ENCODE assay signal across 28 cellular contexts in the genomic region with DNA sequence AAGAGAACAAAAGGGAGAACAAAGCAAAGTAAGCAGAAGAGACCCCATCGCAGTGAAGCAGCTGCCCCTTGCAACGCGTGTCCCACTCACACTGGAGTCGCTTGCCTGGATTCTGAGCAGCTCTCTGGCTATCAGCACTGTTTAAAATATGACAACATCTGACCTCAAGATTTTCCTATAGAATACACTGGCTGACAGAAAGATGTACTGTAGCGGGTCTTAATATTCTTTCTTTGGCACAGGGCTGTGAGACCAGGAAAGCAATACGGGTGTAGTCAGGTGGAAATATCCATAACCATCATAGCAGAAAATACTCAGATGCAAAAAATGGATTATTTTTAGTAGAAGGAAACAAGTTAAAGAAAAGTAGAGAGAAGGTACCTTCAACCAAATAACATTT.
"Had no signal": no experiment of that assay in that cellular context is flagged by ENCODE, and none has a peak within 500 bp of the region (broad histone marks: within the 10 kb centered on the region; RNA-seq: fewer than 3 reads in every experiment).

No MANE protein-coding gene starts in this region.

- H3K4me3 ChIP-seq: ascending aorta, breast epithelium, cardiac muscle cell, colonic mucosa, heart right ventricle had no signal

- H3K27me3 Mint-ChIP-seq: activated CD4-positive, alpha-beta memory T cell treated with anti-CD3 and anti-CD28 coated beads, Interleukin-2, amount 10 ng/mL, durations not matched to agents 7 days and 5 days; activated CD4-positive, alpha-beta T cell treated with anti-CD3 and anti-CD28 coated beads, Interleukin-2, amount 10 ng/mL, durations not matched to agents 7 days and 5 days; activated naive CD4-positive, alpha-beta T cell treated with anti-CD3 and anti-CD28 coated beads, Interleukin-2, amount 10 ng/mL, durations not matched to agents 7 days and 5 days; activated naive CD8-positive, alpha-beta T cell treated with anti-CD3 and anti-CD28 coated beads, Interleukin-2, amount 10 ng/mL, durations not matched to agents 7 days and 5 days; activated T-cell treated with anti-CD3 and anti-CD28 coated beads, Interleukin-2, amount 50 U/mL, for 24 hours had no signal

- H3K4me1 ChIP-seq: ascending aorta, breast epithelium, colonic mucosa had no signal

- H3K27ac ChIP-seq: ascending aorta, breast epithelium, cardiac muscle cell, colonic mucosa, epithelial cell of prostate, heart right ventricle, VCaP had no signal

- H3K27me3 ChIP-seq: ascending aorta, breast epithelium, cardiac muscle cell, colonic mucosa, heart right ventricle had no signal

- H3K4me3 Mint-ChIP-seq: activated CD4-positive, alpha-beta memory T cell treated with anti-CD3 and anti-CD28 coated beads, Interleukin-2, amount 10 ng/mL, durations not matched to agents 7 days and 5 days; activated CD4-positive, alpha-beta T cell treated with anti-CD3 and anti-CD28 coated beads, Interleukin-2, amount 10 ng/mL, durations not matched to agents 7 days and 5 days; activated naive CD4-positive, alpha-beta T cell treated with anti-CD3 and anti-CD28 coated beads, Interleukin-2, amount 10 ng/mL, durations not matched to agents 7 days and 5 days; activated naive CD8-positive, alpha-beta T cell treated with anti-CD3 and anti-CD28 coated beads, Interleukin-2, amount 10 ng/mL, durations not matched to agents 7 days and 5 days; activated T-cell treated with anti-CD3 and anti-CD28 coated beads, Interleukin-2, amount 50 U/mL, for 24 hours; activated T-cell treated with anti-CD3 and anti-CD28 coated beads, Interleukin-2, amount 50 U/mL, for 72 hours; brain; WTC11 had no signal

- DNase-seq: activated CD4-positive, alpha-beta memory T cell treated with anti-CD3 and anti-CD28 coated beads, Interleukin-2, amount 10 ng/mL, durations not matched to agents 7 days and 5 days; activated CD4-positive, alpha-beta T cell treated with anti-CD3 and anti-CD28 coated beads for 1 hour; activated CD4-positive, alpha-beta T cell treated with anti-CD3 and anti-CD28 coated beads for 4 hours; activated CD4-positive, alpha-beta T cell treated with anti-CD3 and anti-CD28 coated beads, Interleukin-2, amount 10 ng/mL, durations not matched to agents 7 days and 5 days; activated CD4-positive, alpha-beta T cell treated with anti-CD3 and anti-CD28 coated beads, Interleukin-2, amount 50 U/mL, for 4 hours; activated CD8-positive, alpha-beta memory T cell treated with anti-CD3 and anti-CD28 coated beads, Interleukin-2, amount 50 U/mL, for 48 hours; activated gamma-delta T cell; activated naive CD4-positive, alpha-beta T cell; activated naive CD4-positive, alpha-beta T cell treated with anti-CD3 and anti-CD28 coated beads, Interleukin-2, amount 10 ng/mL, durations not matched to agents 7 days and 5 days; activated naive CD8-positive, alpha-beta T cell treated with anti-CD3 and anti-CD28 coated beads, Interleukin-2, amount 10 ng/mL, durations not matched to agents 7 days and 5 days; activated T-cell treated with anti-CD3 and anti-CD28 coated beads for 4 hours; activated T-cell treated with anti-CD3 and anti-CD28 coated beads, Interleukin-2, amount 50 U/mL, for 24 hours; activated T-cell treated with anti-CD3 and anti-CD28 coated beads, Interleukin-2, amount 50 U/mL, for 72 hours; central memory CD4-positive, alpha-beta T cell; cerebellar nuclear complex; colonic mucosa; effector CD8-positive, alpha-beta T cell; foreskin fibroblast; heart right ventricle; T-helper 2 cell had no signal

- H3K9me3 Mint-ChIP-seq: activated CD4-positive, alpha-beta memory T cell treated with anti-CD3 and anti-CD28 coated beads, Interleukin-2, amount 10 ng/mL, durations not matched to agents 7 days and 5 days; activated CD4-positive, alpha-beta T cell treated with anti-CD3 and anti-CD28 coated beads, Interleukin-2, amount 10 ng/mL, durations not matched to agents 7 days and 5 days; activated naive CD4-positive, alpha-beta T cell treated with anti-CD3 and anti-CD28 coated beads, Interleukin-2, amount 10 ng/mL, durations not matched to agents 7 days and 5 days; activated naive CD4-positive, alpha-beta T cell treated with anti-CD3 and anti-CD28 coated beads, Interleukin-2, amount 50 U/mL, for 72 hours; activated naive CD8-positive, alpha-beta T cell treated with anti-CD3 and anti-CD28 coated beads, Interleukin-2, amount 10 ng/mL, durations not matched to agents 7 days and 5 days; activated T-cell treated with anti-CD3 and anti-CD28 coated beads, Interleukin-2, amount 50 U/mL, for 24 hours; brain; WTC11 had no signal

- H3K36me3 ChIP-seq: ascending aorta, breast epithelium, cardiac muscle cell, colonic mucosa, heart right ventricle had no signal

- H3K36me3 Mint-ChIP-seq: activated naive CD4-positive, alpha-beta T cell treated with anti-CD3 and anti-CD28 coated beads, Interleukin-2, amount 10 ng/mL, durations not matched to agents 7 days and 5 days; activated naive CD4-positive, alpha-beta T cell treated with anti-CD3 and anti-CD28 coated beads, Interleukin-2, amount 50 U/mL, for 72 hours; activated naive CD8-positive, alpha-beta T cell treated with anti-CD3 and anti-CD28 coated beads, Interleukin-2, amount 10 ng/mL, durations not matched to agents 7 days and 5 days; brain; WTC11 had no signal

- H3K4me1 Mint-ChIP-seq: activated CD4-positive, alpha-beta memory T cell treated with anti-CD3 and anti-CD28 coated beads, Interleukin-2, amount 10 ng/mL, durations not matched to agents 7 days and 5 days; activated CD4-positive, alpha-beta T cell treated with anti-CD3 and anti-CD28 coated beads, Interleukin-2, amount 10 ng/mL, durations not matched to agents 7 days and 5 days; activated naive CD4-positive, alpha-beta T cell treated with anti-CD3 and anti-CD28 coated beads, Interleukin-2, amount 10 ng/mL, durations not matched to agents 7 days and 5 days; activated naive CD8-positive, alpha-beta T cell treated with anti-CD3 and anti-CD28 coated beads, Interleukin-2, amount 10 ng/mL, durations not matched to agents 7 days and 5 days; brain; WTC11 had no signal

- H3K9me3 ChIP-seq: ascending aorta, breast epithelium, colonic mucosa, heart right ventricle had no signal

- H3K27ac Mint-ChIP-seq: activated CD4-positive, alpha-beta memory T cell treated with anti-CD3 and anti-CD28 coated beads, Interleukin-2, amount 10 ng/mL, durations not matched to agents 7 days and 5 days; activated CD4-positive, alpha-beta T cell treated with anti-CD3 and anti-CD28 coated beads, Interleukin-2, amount 10 ng/mL, durations not matched to agents 7 days and 5 days; activated naive CD4-positive, alpha-beta T cell treated with anti-CD3 and anti-CD28 coated beads, Interleukin-2, amount 10 ng/mL, durations not matched to agents 7 days and 5 days; activated naive CD4-positive, alpha-beta T cell treated with anti-CD3 and anti-CD28 coated beads, Interleukin-2, amount 50 U/mL, for 72 hours; activated naive CD8-positive, alpha-beta T cell treated with anti-CD3 and anti-CD28 coated beads, Interleukin-2, amount 10 ng/mL, durations not matched to agents 7 days and 5 days; activated T-cell treated with anti-CD3 and anti-CD28 coated beads, Interleukin-2, amount 50 U/mL, for 24 hours; activated T-cell treated with anti-CD3 and anti-CD28 coated beads, Interleukin-2, amount 50 U/mL, for 72 hours; WTC11 had no signal
